In the genomic region with DNA sequence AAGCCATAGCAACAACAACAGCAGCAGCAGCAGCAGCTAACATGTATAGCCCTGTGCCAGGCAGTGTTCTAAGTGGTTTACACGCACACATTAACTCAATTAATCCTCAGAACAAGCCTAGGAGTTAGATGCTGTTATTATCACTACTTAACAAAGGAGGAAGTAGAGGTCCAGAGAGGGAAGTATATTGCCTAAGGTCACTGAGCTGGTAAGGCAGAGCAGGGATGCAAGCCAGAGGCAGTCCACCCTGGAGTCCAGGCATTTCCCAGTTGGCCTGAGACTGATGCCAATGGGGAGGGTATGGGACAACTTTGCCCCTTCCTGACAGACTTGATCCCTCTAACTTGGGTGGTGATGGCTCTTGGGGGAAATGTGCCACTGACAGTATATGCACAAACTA, we compare ENCODE assay signal across 12 cellular contexts. TPM values are rescaled to one million over a fixed set of nuclear protein-coding genes. Genes with fewer than 3 reads are reported as not detected.
A peak's percentile ranks its signal among the peaks of the same experiment; 100 is the strongest.
DNase-seq lines count a peak whose midpoint lies in the region; ATAC-seq and TF ChIP-seq lines count a peak whose summit lies in the region.
"Had no signal": no experiment of that assay in that cellular context is flagged by ENCODE, and none has a peak within 500 bp of the region (broad histone marks: within the 10 kb centered on the region; RNA-seq: fewer than 3 reads in every experiment).

No MANE protein-coding gene starts in this region.

- H3K27me3 ChIP-seq in heart left ventricle (no peaks in the 10 kb centered on the region), left ventricle myocardium inferior (ENCODE audit: low read depth) (no peaks in the 10 kb centered on the region), esophagus muscularis mucosa (no peaks in the 10 kb centered on the region), upper lobe of right lung (no peaks in the 10 kb centered on the region)

- no peak for TF ChIP-seq POLR2A in heart left ventricle (IDR thresholded peaks at IDR 0.05)
- TF ChIP-seq POLR2A in esophagus muscularis mucosa (IDR thresholded peaks at IDR 0.05; ENCODE audit: low read depth): no peak

- TF ChIP-seq CTCF in heart left ventricle (IDR thresholded peaks at IDR 0.05) (no peak), left ventricle myocardium inferior (IDR thresholded peaks at IDR 0.05; ENCODE audit: borderline replicate concordance) (no peak), esophagus muscularis mucosa (IDR thresholded peaks at IDR 0.05) (no peak), upper lobe of right lung (IDR thresholded peaks at IDR 0.05) (no peak)

- H3K9me3 ChIP-seq in heart left ventricle (no peaks in the 10 kb centered on the region), left ventricle myocardium inferior (replicated peaks) (no peaks in the 10 kb centered on the region), esophagus muscularis mucosa (no peaks in the 10 kb centered on the region), upper lobe of right lung (no peaks in the 10 kb centered on the region)

- H3K4me1 ChIP-seq in heart left ventricle: peaks cover 6 to 71% (median 38%) of the 10 kb centered on the region in 12 donors
- peaks cover 71% of the 10 kb centered on the region for H3K4me1 ChIP-seq in left ventricle myocardium inferior
- peaks cover 57 to 76% (median 71%) of the 10 kb centered on the region in 4 donors for H3K4me1 ChIP-seq in esophagus muscularis mucosa
- H3K4me1 ChIP-seq in upper lobe of right lung: peaks cover 25% of the 10 kb centered on the region

- no peak for DNase-seq in heart left ventricle
- no peak for DNase-seq in left ventricle myocardium inferior
- peak; percentile 17 to 85 for DNase-seq in NOMO-1 (lab: John Stamatoyannopoulos, UW; ENCODE audit: unreplicated experiment in 2 of 2)
- DNase-seq in esophagus muscularis mucosa (ENCODE audit: extremely low spot score): no peak
- no peak for DNase-seq in upper lobe of right lung
- no peak for DNase-seq in GDM1 (lab: John Stamatoyannopoulos, UW)
- DNase-seq in hepatic stellate cell (ENCODE audit: low spot score): no peak
- DNase-seq: EL, left cardiac atrium, NCI-H1436, NCI-H446 had no signal

- WGBS in heart left ventricle, 4 donors: 57 to 85% (median 77%) methylated on average over 1 of the region's 1 CpG
- WGBS in esophagus muscularis mucosa: 50% methylated on average over 1 of the region's 1 CpG

- H3K27ac ChIP-seq in heart left ventricle: peak overlapping the region in 1 of 12 donors; percentile 28
- H3K27ac ChIP-seq in left ventricle myocardium inferior (replicated peaks): no peak overlapping the region
- H3K27ac ChIP-seq in esophagus muscularis mucosa (replicated peaks in 1 of 4): peak overlapping the region in 3 of 4 donors; percentile 22 to 51 (median 30)
- no peak overlapping the region for H3K27ac ChIP-seq in upper lobe of right lung

- H3K36me3 ChIP-seq in heart left ventricle (peaks cover 0 to 4% (median 0%) of the 10 kb centered on the region in 9 donors), left ventricle myocardium inferior (no peaks in the 10 kb centered on the region), esophagus muscularis mucosa (peaks cover 0 to 5% (median 0%) of the 10 kb centered on the region in 4 donors), upper lobe of right lung (no peaks in the 10 kb centered on the region)

- intact Hi-C loops in heart left ventricle (cut with DNase I): loop anchor here in 8 of 10 donors (5.0 to 10.0 kb wide), 6 partner anchors 38 to 96 kb away; a partner anchor contains a TSS
- intact Hi-C loops in left ventricle myocardium inferior (cut with micrococcal nuclease): loop anchor here (10.0 kb wide), 1 partner anchor 86 kb away; no protein-coding TSS in a partner anchor
- intact Hi-C loops in esophagus muscularis mucosa (cut with DNase I): no loop called here
- intact Hi-C loops in upper lobe of right lung (cut with DNase I): no loop called here

- no peak overlapping the region for H3K4me3 ChIP-seq in heart left ventricle
- H3K4me3 ChIP-seq in left ventricle myocardium inferior: no peak overlapping the region
- no peak overlapping the region for H3K4me3 ChIP-seq in esophagus muscularis mucosa
- no peak overlapping the region for H3K4me3 ChIP-seq in upper lobe of right lung

- ATAC-seq in heart left ventricle (peak in 3 of 4 donors; percentile 23 to 58 (median 33)), upper lobe of right lung (peak; percentile 74), HG02973 (IDR thresholded peaks at IDR 0.05; ENCODE audit: unreplicated experiment) (no peak)

- TF ChIP-seq EP300 in esophagus muscularis mucosa (IDR thresholded peaks at IDR 0.05): no peak

RNA-seq across cellular contexts. Expression of a gene that starts 6.8 kb away (rescaled TPM):
- total RNA-seq in heart left ventricle (1 to 10 TPM; 2.2 to 8.8 (median 4.4) TPM), left ventricle myocardium inferior (2.4 TPM), esophagus muscularis mucosa (10 to 100 TPM in 1 of 4 donors, 1 to 10 TPM in 3; 6.6 to 12.2 (median 7.4) TPM), upper lobe of right lung (12.0 TPM)
- polyA plus RNA-seq in heart left ventricle: 1 to 10 TPM; 1.7 to 2.4 TPM

Comparison
In these comparisons a context has a peak if more than half of its experiments do, and no peak if none do; other contexts are left out.
1. DNase-seq: peak in NOMO-1 (2 of 2); none in heart left ventricle (0 of 5), left ventricle myocardium inferior (single experiment), esophagus muscularis mucosa (single experiment), upper lobe of right lung (single experiment), GDM1 (single experiment) and hepatic stellate cell (single experiment).
2. H3K27ac ChIP-seq: peak in esophagus muscularis mucosa (3 of 4); none in left ventricle myocardium inferior (single experiment) and upper lobe of right lung (single experiment).
3. intact Hi-C loops: an anchor here in heart left ventricle (5.0 to 10.0 kb wide) and left ventricle myocardium inferior (10.0 kb wide); none called in esophagus muscularis mucosa and upper lobe of right lung.